Comparison of ENCODE assay signal across 16 cellular contexts in the genomic region with DNA sequence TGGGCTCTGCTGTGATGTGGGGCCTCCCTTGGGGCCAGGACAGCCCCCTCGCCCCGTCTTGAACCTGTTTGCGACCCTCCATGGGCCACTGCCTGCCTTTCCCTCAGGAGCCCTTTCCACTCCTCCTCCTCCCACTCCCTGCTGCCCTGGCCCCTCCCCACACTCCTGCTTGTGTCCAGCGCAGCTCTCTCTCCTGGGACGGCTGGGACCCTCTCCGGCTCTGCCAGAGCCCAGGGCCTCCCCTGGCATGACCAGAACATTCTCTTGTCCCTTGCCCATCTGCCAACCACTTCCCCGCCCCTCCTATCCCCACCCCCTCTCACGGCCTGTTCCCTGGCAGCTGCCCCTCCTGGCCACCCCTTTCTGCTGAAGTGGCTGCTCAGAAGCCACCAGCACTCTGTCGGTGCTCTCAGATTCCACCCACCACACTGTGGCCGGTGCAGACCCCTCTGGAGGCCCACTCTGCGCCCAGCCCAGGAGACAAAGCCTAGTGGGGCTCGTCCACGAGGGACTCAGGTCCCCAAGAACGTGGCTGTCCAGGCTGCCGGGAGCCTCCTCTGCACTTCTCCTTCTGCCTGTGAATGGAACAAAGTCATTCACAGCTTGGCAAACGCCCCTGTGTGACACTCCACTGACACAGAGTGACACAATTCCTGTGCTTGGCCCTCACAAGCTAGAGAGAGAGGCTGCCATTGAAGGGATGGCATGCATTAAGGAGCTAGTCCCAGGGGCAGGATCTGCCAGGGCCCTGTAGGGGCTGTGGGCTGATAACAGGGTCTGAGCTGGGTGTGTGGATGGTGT. TPM values are rescaled to one million over a fixed set of nuclear protein-coding genes. Genes with fewer than 3 reads are reported as not detected.
DNase-seq lines count a peak whose midpoint lies in the region; ATAC-seq lines count a peak whose summit lies in the region.
"Had no signal": no experiment of that assay in that cellular context is flagged by ENCODE, and none has a peak within 500 bp of the region (broad histone marks: within the 10 kb centered on the region; RNA-seq: fewer than 3 reads in every experiment).

No MANE protein-coding gene starts in this region.

- no peaks in the 10 kb centered on the region for H3K9me3 Mint-ChIP-seq in activated T-cell treated with anti-CD3 and anti-CD28 coated beads, Interleukin-2, amount 50 U/mL, for 4 hours
- H3K9me3 Mint-ChIP-seq: type B pancreatic cell had no signal

- H3K36me3 Mint-ChIP-seq in activated T-cell treated with anti-CD3 and anti-CD28 coated beads, Interleukin-2, amount 50 U/mL, for 4 hours (ENCODE audit: insufficient read depth) = no peaks in the 10 kb centered on the region
- H3K36me3 Mint-ChIP-seq: type B pancreatic cell had no signal

- peaks cover 2% of the 10 kb centered on the region for H3K4me1 Mint-ChIP-seq in activated T-cell treated with anti-CD3 and anti-CD28 coated beads, Interleukin-2, amount 50 U/mL, for 4 hours (ENCODE audit: low read depth)

- DNase-seq in activated effector memory CD4-positive, alpha-beta T cell treated with anti-CD3 and anti-CD28 coated beads, Interleukin-2, amount 50 U/mL, for 16 hours = peak; percentile 57
- DNase-seq in activated effector memory CD4-positive, alpha-beta T cell treated with Interleukin-2 at 50 U/mL for 16 hours = no peak
- DNase-seq in ecto neural progenitor cell (ENCODE audit: low spot score) (peak; percentile 53), left lobe of liver (ENCODE audit: low spot score) (peak; percentile 82), sciatic nerve (ENCODE audit: low spot score) (peak; percentile 33), mucosa of gallbladder (ENCODE audit: low spot score) (no peak), hypothalamus (lab: John Stamatoyannopoulos, UW) (no peak)
- DNase-seq in activated T-cell treated with anti-CD3 and anti-CD28 coated beads, Interleukin-2, amount 50 U/mL, for 4 hours = no peak
- DNase-seq: dermis blood vessel endothelial cell; MG63; NCI-H2029; NCI-H510A treated with DMSO at 0.1 percent for 48 hours; PC-9; stimulated activated CD4-positive, alpha-beta T cell treated with anti-CD3 and anti-CD28 coated beads, Interleukin-4, amount 100 ng/mL, for 4 hours had no signal

- intact Hi-C loops in sciatic nerve (cut with DNase I) = no loop called here

- H3K4me3 Mint-ChIP-seq in activated T-cell treated with anti-CD3 and anti-CD28 coated beads, Interleukin-2, amount 50 U/mL, for 4 hours = no peak overlapping the region
- H3K4me3 Mint-ChIP-seq: type B pancreatic cell had no signal

- peaks cover 22% of the 10 kb centered on the region for H3K27me3 Mint-ChIP-seq in activated T-cell treated with anti-CD3 and anti-CD28 coated beads, Interleukin-2, amount 50 U/mL, for 4 hours (ENCODE audit: low read depth)

- ATAC-seq in left lobe of liver = peak; percentile 40
- no peak for ATAC-seq in sciatic nerve
- no peak for ATAC-seq in activated T-cell treated with anti-CD3 and anti-CD28 coated beads, Interleukin-2, amount 50 U/mL, for 4 hours
- ATAC-seq: HCT116 had no signal

RNA-seq across cellular contexts. Expression of a gene that starts 1.4 kb away (rescaled TPM):
- total RNA-seq in left lobe of liver = 282 TPM
- total RNA-seq in sciatic nerve = 4.6 TPM
- 4.7 TPM for total RNA-seq in mucosa of gallbladder
- under 1 TPM in 1 of 3 donors, not detected in 2; 0.19 TPM for total RNA-seq in activated T-cell treated with anti-CD3 and anti-CD28 coated beads, Interleukin-2, amount 50 U/mL, for 4 hours
- total RNA-seq: dermis blood vessel endothelial cell, PC-9 had no signal

RNA-seq across cellular contexts. Expression of a gene that starts 51.5 kb away (rescaled TPM):
- total RNA-seq in left lobe of liver = 1.3 TPM
- 10.4 TPM for total RNA-seq in sciatic nerve
- 3.7 TPM for total RNA-seq in mucosa of gallbladder
- under 1 TPM; 0.24 to 0.86 (median 0.40) TPM for total RNA-seq in activated T-cell treated with anti-CD3 and anti-CD28 coated beads, Interleukin-2, amount 50 U/mL, for 4 hours

Comparison
In these comparisons a context has a peak if more than half of its experiments do, and no peak if none do; other contexts are left out.
1. DNase-seq: peak in activated effector memory CD4-positive, alpha-beta T cell treated with anti-CD3 and anti-CD28 coated beads, Interleukin-2, amount 50 U/mL, for 16 hours (single experiment), ecto neural progenitor cell (single experiment), left lobe of liver (single experiment) and sciatic nerve (single experiment); none in activated effector memory CD4-positive, alpha-beta T cell treated with Interleukin-2 at 50 U/mL for 16 hours (single experiment), mucosa of gallbladder (single experiment), hypothalamus (0 of 51) and activated T-cell treated with anti-CD3 and anti-CD28 coated beads, Interleukin-2, amount 50 U/mL, for 4 hours (single experiment).
2. RNA of a gene that starts 1.4 kb away (total RNA-seq): 282 TPM in left lobe of liver (single experiment); 4.7 TPM in mucosa of gallbladder (single experiment), 4.6 TPM in sciatic nerve (single experiment) and 0.19 TPM in activated T-cell treated with anti-CD3 and anti-CD28 coated beads, Interleukin-2, amount 50 U/mL, for 4 hours; every median in the first group is over 10 times any median in the second.